ENCODE assay signal across 1 cellular context in genomic region chr20:62804632-62805364, GRCh38.
TF ChIP-seq lines count a peak whose summit lies in the region.

A gene with protein sequence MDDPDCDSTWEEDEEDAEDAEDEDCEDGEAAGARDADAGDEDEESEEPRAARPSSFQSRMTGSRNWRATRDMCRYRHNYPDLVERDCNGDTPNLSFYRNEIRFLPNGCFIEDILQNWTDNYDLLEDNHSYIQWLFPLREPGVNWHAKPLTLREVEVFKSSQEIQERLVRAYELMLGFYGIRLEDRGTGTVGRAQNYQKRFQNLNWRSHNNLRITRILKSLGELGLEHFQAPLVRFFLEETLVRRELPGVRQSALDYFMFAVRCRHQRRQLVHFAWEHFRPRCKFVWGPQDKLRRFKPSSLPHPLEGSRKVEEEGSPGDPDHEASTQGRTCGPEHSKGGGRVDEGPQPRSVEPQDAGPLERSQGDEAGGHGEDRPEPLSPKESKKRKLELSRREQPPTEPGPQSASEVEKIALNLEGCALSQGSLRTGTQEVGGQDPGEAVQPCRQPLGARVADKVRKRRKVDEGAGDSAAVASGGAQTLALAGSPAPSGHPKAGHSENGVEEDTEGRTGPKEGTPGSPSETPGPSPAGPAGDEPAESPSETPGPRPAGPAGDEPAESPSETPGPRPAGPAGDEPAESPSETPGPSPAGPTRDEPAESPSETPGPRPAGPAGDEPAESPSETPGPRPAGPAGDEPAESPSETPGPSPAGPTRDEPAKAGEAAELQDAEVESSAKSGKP (plus strand): TSS chr20:62804835. CDS start chr20:62804860, 25 bp downstream.

TF ChIP-seq in HEK293, 187 proteins besides CTCF, POLR2A, EP300 and RAD21 (continued from another document):
- TF ChIP-seq MEIS1 (CRISPR knock-in tag; IDR thresholded peaks at IDR 0.05; ENCODE audit: borderline replicate concordance), result no peak
- peak; percentile 39 for TF ChIP-seq SP2 (tag by site-specific recombination; IDR thresholded peaks at IDR 0.05)
- no peak for TF ChIP-seq ZNF433 (tag by site-specific recombination; IDR thresholded peaks at IDR 0.05; ENCODE audit: low read depth)
- TF ChIP-seq KLF16 (tag by site-specific recombination; IDR thresholded peaks at IDR 0.05), result peak; percentile 28; the same call in 1 of the 2 replicates
- 0 out of 2 replicates have a peak, but pooled peaks have one; percentile 16 for TF ChIP-seq ZNF561 (tag by site-specific recombination; IDR thresholded peaks at IDR 0.05; ENCODE audit: borderline replicate concordance)
- TF ChIP-seq ZNF16 (tag by site-specific recombination; IDR thresholded peaks at IDR 0.05; ENCODE audit: low read depth), result no peak
- TF ChIP-seq KLF17 (tag by site-specific recombination; IDR thresholded peaks at IDR 0.05), result peak; percentile 56; the same call in 1 of the 2 replicates
- 0 out of 2 replicates have a peak, but pooled peaks have one; percentile 22 for TF ChIP-seq EGR2 (tag by site-specific recombination; IDR thresholded peaks at IDR 0.05; ENCODE audit: low read depth)
- TF ChIP-seq PBX3 (CRISPR knock-in tag; IDR thresholded peaks at IDR 0.05), result 0 out of 2 replicates have a peak, but pooled peaks have one; percentile 28
- no peak for TF ChIP-seq SP7 (tag by site-specific recombination; IDR thresholded peaks at IDR 0.05)
